In the genomic region with DNA sequence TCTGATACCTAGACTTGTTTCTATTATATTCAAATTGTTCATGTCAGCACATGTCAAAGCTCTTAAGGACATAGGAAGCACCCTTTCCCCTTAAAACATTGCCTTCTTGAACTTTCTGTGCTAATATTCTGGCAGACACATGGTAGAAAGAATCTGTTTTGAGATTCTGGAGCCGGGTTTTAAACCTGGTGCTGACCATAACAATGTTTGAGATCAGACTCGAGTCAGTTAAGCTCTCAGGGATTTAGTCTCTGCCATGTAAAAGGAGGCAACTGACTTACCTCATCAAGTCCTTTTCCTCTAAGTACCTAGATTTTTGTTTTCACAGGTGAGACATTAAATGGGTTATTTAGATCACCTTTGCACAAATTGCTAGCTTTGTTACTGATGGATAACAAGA, we compare ENCODE assay signal across 26 cellular contexts. TPM values are rescaled to one million over a fixed set of nuclear protein-coding genes. Genes with fewer than 3 reads are reported as not detected.
DNase-seq lines count a peak whose midpoint lies in the region; ATAC-seq and TF ChIP-seq lines count a peak whose summit lies in the region.
"Had no signal": no experiment of that assay in that cellular context is flagged by ENCODE, and none has a peak within 500 bp of the region (broad histone marks: within the 10 kb centered on the region; RNA-seq: fewer than 3 reads in every experiment).

No MANE protein-coding gene starts in this region.

- intact Hi-C loops in heart right ventricle (cut with DNase I) (loop anchor here in 2 of 10 donors (5.0 to 10.0 kb wide), 3 partner anchors 32 to 205 kb away; a partner anchor contains a TSS), right cardiac atrium (cut with DNase I) (no loop called here), psoas muscle (cut with DNase I) (loop anchor here in 1 of 2 donors (5.0 kb wide), 1 partner anchor 32 kb away; no protein-coding TSS in a partner anchor)

- no peak for DNase-seq in heart right ventricle
- no peak for DNase-seq in right cardiac atrium
- DNase-seq in coronary artery (ENCODE audit: low spot score) = no peak
- no peak for DNase-seq in psoas muscle
- DNase-seq in foreskin keratinocyte = no peak
- DNase-seq in substantia nigra (lab: John Stamatoyannopoulos, UW) = no peak
- DNase-seq in HPDE6-E6E7 (ENCODE audit: extremely low spot score) = no peak
- DNase-seq: activated B cell treated with CpG ODN at 0.5 μM for 24 hours; activated CD4-positive, alpha-beta T cell treated with anti-CD3 and anti-CD28 coated beads, Interleukin-2, amount 50 U/mL, for 48 hours; activated naive CD8-positive, alpha-beta T cell treated with anti-CD3 and anti-CD28 coated beads, Interleukin-2, amount 10 ng/mL, durations not matched to agents 7 days and 5 days; body of pancreas; Calu3; colonic mucosa; EL; H7; hippocampal formation; NCI-H1436; NCI-H526 treated with DMSO at 0.1 percent for 48 hours; small intestine; stimulated activated CD4-positive, alpha-beta T cell treated with anti-CD3 and anti-CD28 coated beads, Interleukin-2, amount 100 ng/mL, for 24 hours had no signal

- H3K4me1 ChIP-seq in heart right ventricle (peaks cover 5 to 92% (median 56%) of the 10 kb centered on the region in 9 donors), right cardiac atrium (ENCODE audit: control insufficient read depth, insufficient read depth, low read length) (peaks cover 3% of the 10 kb centered on the region), psoas muscle (peaks cover 62% of the 10 kb centered on the region), foreskin keratinocyte (no peaks in the 10 kb centered on the region)
- H3K4me1 ChIP-seq: colonic mucosa, neural progenitor cell had no signal

- ATAC-seq in heart right ventricle (no peak), right cardiac atrium (no peak), psoas muscle (peak in 1 of 4 donors; percentile 41), foreskin keratinocyte (no peak), GM19328 (IDR thresholded peaks at IDR 0.05; ENCODE audit: unreplicated experiment) (no peak)
- ATAC-seq: body of pancreas; stimulated activated effector memory CD8-positive, alpha-beta T cell treated with anti-CD3 and anti-CD28 coated beads, Interleukin-12 subunit alpha, Interleukin-12 subunit beta, amount 100 ng/mL, for 72 hours had no signal

- H3K27me3 ChIP-seq in heart right ventricle = no peaks in the 10 kb centered on the region
- no peaks in the 10 kb centered on the region for H3K27me3 ChIP-seq in right cardiac atrium (ENCODE audit: control insufficient read depth, insufficient read depth)
- no peaks in the 10 kb centered on the region for H3K27me3 ChIP-seq in psoas muscle (ENCODE audit: insufficient read depth in 3 of 3, low read length in 2 of 3)
- no peaks in the 10 kb centered on the region for H3K27me3 ChIP-seq in foreskin keratinocyte
- H3K27me3 ChIP-seq: BLaER1, body of pancreas, colonic mucosa, neural progenitor cell, tibial nerve had no signal

- 20 to 32% methylated on average over 2 of the region's 2 CpGs for WGBS in heart right ventricle, 2 donors
- whole genome bisulfite sequencing in right cardiac atrium = 41% methylated on average over 2 of the region's 2 CpGs
- 1 to 35% (median 6%) methylated on average over 2 of the region's 2 CpGs for WGBS in psoas muscle, 3 donors

- TF ChIP-seq CTCF in heart right ventricle (IDR thresholded peaks at IDR 0.05) = no peak
- TF ChIP-seq CTCF in coronary artery (IDR thresholded peaks at IDR 0.05) = no peak
- no peak for TF ChIP-seq CTCF in psoas muscle (IDR thresholded peaks at IDR 0.05)
- TF ChIP-seq CTCF in foreskin keratinocyte (conservative IDR thresholded peaks at IDR 0.05) = no peak

- H3K27ac ChIP-seq in heart right ventricle (peak overlapping the region in 7 of 10 donors; percentile 5 to 62 (median 31)), right cardiac atrium (ENCODE audit: low read length) (no peak overlapping the region), coronary artery (peak overlapping the region; percentile 11 to 20), psoas muscle (peak overlapping the region; percentile 67), foreskin keratinocyte (no peak overlapping the region), substantia nigra (ENCODE audit: low read depth, low read length, poor library complexity, severe bottlenecking) (no peak overlapping the region)
- H3K27ac ChIP-seq: BLaER1, body of pancreas, colonic mucosa, neural progenitor cell had no signal

- H3K36me3 ChIP-seq in heart right ventricle (no peaks in the 10 kb centered on the region), psoas muscle (ENCODE audit: insufficient read depth in 1 of 2, low read depth in 1 of 2) (no peaks in the 10 kb centered on the region)
- H3K36me3 ChIP-seq: BLaER1, colonic mucosa, neural progenitor cell, tibial nerve had no signal

- H3K9me3 ChIP-seq in heart right ventricle (no peaks in the 10 kb centered on the region), right cardiac atrium (ENCODE audit: control insufficient read depth, low read length) (no peaks in the 10 kb centered on the region), psoas muscle (no peaks in the 10 kb centered on the region)
- H3K9me3 ChIP-seq: BLaER1, body of pancreas, colonic mucosa, tibial nerve had no signal

- peak overlapping the region in 2 of 10 donors; percentile 0 to 17 for H3K4me3 ChIP-seq in heart right ventricle
- no peak overlapping the region for H3K4me3 ChIP-seq in right cardiac atrium (ENCODE audit: low read length)
- peak overlapping the region; percentile 25 for H3K4me3 ChIP-seq in coronary artery
- H3K4me3 ChIP-seq in psoas muscle = peak overlapping the region; percentile 39
- H3K4me3 ChIP-seq: BLaER1, body of pancreas, colonic mucosa, neural progenitor cell, tibial nerve had no signal

RNA-seq across cellular contexts. Expression of a gene that starts 38.9 kb away (rescaled TPM):
- total RNA-seq in heart right ventricle (10 to 100 TPM; 22.0 to 41.1 (median 28.6) TPM), right cardiac atrium (10 to 100 TPM; 51.4 to 66.7 (median 56.8) TPM), psoas muscle (10 to 100 TPM; 23.5 to 34.5 (median 29.7) TPM), foreskin keratinocyte (9.6 and 11.1 TPM in 2 replicates)
- polyA plus RNA-seq in heart right ventricle (1 to 10 TPM; 3.2 to 8.1 TPM), right cardiac atrium (8.9 TPM), psoas muscle (1 to 10 TPM; 3.8 to 5.3 (median 4.3) TPM), foreskin keratinocyte (1.8 and 3.0 TPM in 2 replicates)
- polyA plus RNA-seq: IgD-negative memory B cell had no signal

Comparison
In these comparisons a context has a peak if more than half of its experiments do, and no peak if none do; other contexts are left out.
1. H3K27ac ChIP-seq: peak in heart right ventricle (7 of 10), coronary artery (2 of 2) and psoas muscle (single experiment); none in right cardiac atrium (single experiment), foreskin keratinocyte (single experiment) and substantia nigra (single experiment).